9 cellular contexts compared by ENCODE assay signal in the genomic region with DNA sequence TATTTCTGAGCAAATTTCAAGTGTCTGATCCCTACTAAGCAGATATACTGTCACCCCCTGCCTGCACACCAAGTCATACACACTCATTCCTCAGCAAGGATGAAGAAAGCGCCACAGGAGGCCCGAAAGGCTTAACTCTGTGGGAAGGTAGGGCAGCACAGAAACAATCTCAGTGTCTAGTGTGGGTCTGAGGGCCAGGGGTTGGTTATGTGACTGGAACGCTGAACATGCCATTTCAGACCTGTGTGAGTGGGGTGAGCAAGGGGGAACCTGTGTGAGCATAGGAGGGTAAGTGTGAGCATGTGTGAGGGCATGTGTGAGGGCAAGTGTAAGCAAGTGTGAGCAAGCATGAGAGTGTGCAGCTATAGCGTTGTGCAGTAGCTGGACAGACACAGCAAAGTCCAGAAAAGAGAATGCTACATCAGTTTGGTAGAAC. TPM values are rescaled to one million over a fixed set of nuclear protein-coding genes. Genes with fewer than 3 reads are reported as not detected.
DNase-seq lines count a peak whose midpoint lies in the region; ATAC-seq and TF ChIP-seq lines count a peak whose summit lies in the region.
"Had no signal": no experiment of that assay in that cellular context is flagged by ENCODE, and none has a peak within 500 bp of the region (broad histone marks: within the 10 kb centered on the region; RNA-seq: fewer than 3 reads in every experiment).

No MANE protein-coding gene starts in this region.

- H3K4me1 Mint-ChIP-seq in activated naive CD4-positive, alpha-beta T cell treated with anti-CD3 and anti-CD28 coated beads, Interleukin-2, amount 10 ng/mL, durations not matched to agents 7 days and 5 days = peaks cover 76% of the 10 kb centered on the region
- peaks cover 39 to 80% (median 52%) of the 10 kb centered on the region in 7 donors for H3K4me1 Mint-ChIP-seq in naive thymus-derived CD4-positive, alpha-beta T cell
- peaks cover 37% of the 10 kb centered on the region for H3K4me1 Mint-ChIP-seq in type B pancreatic cell (ENCODE audit: unreplicated experiment)

- no peaks in the 10 kb centered on the region for H3K9me3 Mint-ChIP-seq in activated naive CD4-positive, alpha-beta T cell treated with anti-CD3 and anti-CD28 coated beads, Interleukin-2, amount 10 ng/mL, durations not matched to agents 7 days and 5 days
- H3K9me3 Mint-ChIP-seq in naive thymus-derived CD4-positive, alpha-beta T cell = peaks cover 0 to 4% (median 0%) of the 10 kb centered on the region in 11 donors
- H3K9me3 Mint-ChIP-seq in type B pancreatic cell = no peaks in the 10 kb centered on the region

- H3K9me3 ChIP-seq in naive thymus-derived CD4-positive, alpha-beta T cell (ENCODE audit: control insufficient read depth in 2 of 3, low read length in 3 of 3) = no peaks in the 10 kb centered on the region

- peaks cover 27 to 49% of the 10 kb centered on the region in 2 donors for H3K4me1 ChIP-seq in naive thymus-derived CD4-positive, alpha-beta T cell (ENCODE audit: control insufficient read depth in 2 of 2, insufficient read depth in 2 of 2, low read length in 2 of 2)

- H3K4me3 ChIP-seq in naive thymus-derived CD4-positive, alpha-beta T cell (ENCODE audit: low read length) = peak overlapping the region; percentile 99

- peak overlapping the region; percentile 36 for H3K27ac Mint-ChIP-seq in activated naive CD4-positive, alpha-beta T cell treated with anti-CD3 and anti-CD28 coated beads, Interleukin-2, amount 10 ng/mL, durations not matched to agents 7 days and 5 days
- H3K27ac Mint-ChIP-seq in naive thymus-derived CD4-positive, alpha-beta T cell = peak overlapping the region; percentile 69 to 97 (median 94)
- H3K27ac Mint-ChIP-seq in type B pancreatic cell = no peak overlapping the region

- ATAC-seq in naive thymus-derived CD4-positive, alpha-beta T cell = peak; percentile 1

- intact Hi-C loops in naive thymus-derived CD4-positive, alpha-beta T cell (cut with micrococcal nuclease) = loop anchor here (1.0 to 10.0 kb wide), 5 partner anchors 9 to 1352 kb away; partner anchors contain the start of genes ARF1 (in 1 of the 2) and H3-3A (in 1 of the 2)

- H3K27me3 Mint-ChIP-seq in activated naive CD4-positive, alpha-beta T cell treated with anti-CD3 and anti-CD28 coated beads, Interleukin-2, amount 10 ng/mL, durations not matched to agents 7 days and 5 days = no peaks in the 10 kb centered on the region
- no peaks in the 10 kb centered on the region for H3K27me3 Mint-ChIP-seq in naive thymus-derived CD4-positive, alpha-beta T cell
- no peaks in the 10 kb centered on the region for H3K27me3 Mint-ChIP-seq in type B pancreatic cell

- CTCF ChIA-PET in activated naive CD4-positive, alpha-beta T cell treated with anti-CD3 and anti-CD28 coated beads, Interleukin-2, amount 10 ng/mL, durations not matched to agents 7 days and 5 days (lab: Charles Lee) = interaction anchor here (0.6 to 8.4 kb wide), 3 partner anchors 22 to 94 kb away, joined by 3 to 66 read pairs (median 19); no protein-coding TSS in a partner anchor
- CTCF ChIA-PET in naive thymus-derived CD4-positive, alpha-beta T cell (lab: Charles Lee) = interaction anchor here (0.7 to 2.0 kb wide), 5 partner anchors 53 to 179 kb away, joined by 3 to 7 read pairs (median 3); no protein-coding TSS in a partner anchor

- no peak for TF ChIP-seq CTCF in type B pancreatic cell (conservative IDR thresholded peaks at IDR 0.05)

- H3K36me3 Mint-ChIP-seq in activated naive CD4-positive, alpha-beta T cell treated with anti-CD3 and anti-CD28 coated beads, Interleukin-2, amount 10 ng/mL, durations not matched to agents 7 days and 5 days = peaks cover 75% of the 10 kb centered on the region
- peaks cover 19 to 69% (median 64%) of the 10 kb centered on the region in 5 donors for H3K36me3 Mint-ChIP-seq in naive thymus-derived CD4-positive, alpha-beta T cell
- peaks cover 35% of the 10 kb centered on the region for H3K36me3 Mint-ChIP-seq in type B pancreatic cell

- peaks cover 5 to 59% (median 39%) of the 10 kb centered on the region in 3 experiments for H3K36me3 ChIP-seq in naive thymus-derived CD4-positive, alpha-beta T cell (ENCODE audit: control insufficient read depth in 2 of 3, insufficient read depth in 3 of 3, low read length in 3 of 3)

- peak overlapping the region; percentile 76 for H3K4me3 Mint-ChIP-seq in activated naive CD4-positive, alpha-beta T cell treated with anti-CD3 and anti-CD28 coated beads, Interleukin-2, amount 10 ng/mL, durations not matched to agents 7 days and 5 days
- H3K4me3 Mint-ChIP-seq in naive thymus-derived CD4-positive, alpha-beta T cell = peak overlapping the region; percentile 89 to 99 (median 92)
- peak overlapping the region; percentile 66 for H3K4me3 Mint-ChIP-seq in type B pancreatic cell

- peak overlapping the region; percentile 46 for H3K27ac ChIP-seq in angular gyrus (ENCODE audit: low read depth, low read length)
- peak overlapping the region; percentile 92 for H3K27ac ChIP-seq in naive thymus-derived CD4-positive, alpha-beta T cell (ENCODE audit: low read depth, low read length)

- POLR2A ChIA-PET in naive thymus-derived CD4-positive, alpha-beta T cell (lab: Charles Lee) = interaction anchor here (0.6 to 3.0 kb wide), 11 partner anchors 32 to 98 kb away, joined by 3 to 18 read pairs (median 3); no protein-coding TSS in a partner anchor

- peak; percentile 45 for DNase-seq in activated naive CD4-positive, alpha-beta T cell treated with anti-CD3 and anti-CD28 coated beads, Interleukin-2, amount 10 ng/mL, durations not matched to agents 7 days and 5 days
- DNase-seq in activated naive CD4-positive, alpha-beta T cell treated with Interleukin-2 at 50 U/mL for 16 hours = no peak
- DNase-seq in naive thymus-derived CD4-positive, alpha-beta T cell = peak in 4 of 9 donors; percentile 34 to 45 (median 40)
- DNase-seq in type B pancreatic cell (ENCODE audit: extremely low spot score, unreplicated experiment) (no peak), ureter (ENCODE audit: low spot score) (no peak), A172 (ENCODE audit: low spot score) (no peak), NCI-H1048 (lab: John Stamatoyannopoulos, UW) (no peak)
- DNase-seq: NCI-H774 had no signal

- H3K27me3 ChIP-seq in naive thymus-derived CD4-positive, alpha-beta T cell (ENCODE audit: control insufficient read depth in 2 of 2, insufficient read depth in 2 of 2, low read length in 2 of 2) = no peaks in the 10 kb centered on the region

RNA-seq across cellular contexts. Expression of gene ITPKB, which starts 6.2 kb away (rescaled TPM):
- 100 to 1,000 TPM in 4 of 5 experiments, 10 to 100 TPM in 1; 51.7 to 429 (median 199) TPM for total RNA-seq in naive thymus-derived CD4-positive, alpha-beta T cell
- 10 to 100 TPM; 81.0 to 86.8 TPM for polyA plus RNA-seq in naive thymus-derived CD4-positive, alpha-beta T cell
- total RNA-seq in type B pancreatic cell (ENCODE audit: low replicate concordance) (24.5 and 31.4 TPM in 2 replicates), ureter (29.4 TPM)
- total RNA-seq in A172 (2014; rRNA removed; shearing (Covaris generic)) = 1.9 and 2.3 TPM in 2 replicates
